ENCODE assay signal across 11 cellular contexts in genomic region chr10:6216916-6217315, GRCh38.
"Had no signal": no experiment of that assay in that cellular context is flagged by ENCODE, and none has a peak within 500 bp of the region (broad histone marks: within the 10 kb centered on the region; RNA-seq: fewer than 3 reads in every experiment).

No MANE protein-coding gene starts in this region.

- H3K4me3 ChIP-seq: lung, thoracic aorta had no signal

- H3K4me3 Mint-ChIP-seq: activated naive CD8-positive, alpha-beta T cell treated with anti-CD3 and anti-CD28 coated beads, Interleukin-2, amount 10 ng/mL, durations not matched to agents 7 days and 5 days; endodermal cell; naive thymus-derived CD4-positive, alpha-beta T cell; stimulated activated naive CD8-positive, alpha-beta T cell treated with anti-CD3 and anti-CD28 coated beads, Interleukin-15, amount 100 ng/mL, for 72 hours had no signal

- H3K9me3 ChIP-seq: thoracic aorta had no signal

- H3K27me3 Mint-ChIP-seq: activated naive CD8-positive, alpha-beta T cell treated with anti-CD3 and anti-CD28 coated beads, Interleukin-2, amount 10 ng/mL, durations not matched to agents 7 days and 5 days; naive thymus-derived CD4-positive, alpha-beta T cell; stimulated activated naive CD8-positive, alpha-beta T cell treated with anti-CD3 and anti-CD28 coated beads, Interleukin-15, amount 100 ng/mL, for 72 hours had no signal

- H3K27ac Mint-ChIP-seq: activated naive CD8-positive, alpha-beta T cell treated with anti-CD3 and anti-CD28 coated beads, Interleukin-2, amount 10 ng/mL, durations not matched to agents 7 days and 5 days; endodermal cell; stimulated activated naive CD8-positive, alpha-beta T cell treated with anti-CD3 and anti-CD28 coated beads, Interleukin-15, amount 100 ng/mL, for 72 hours had no signal

- DNase-seq: activated CD8-positive, alpha-beta memory T cell treated with anti-CD3 and anti-CD28 coated beads for 24 hours; activated gamma-delta T cell treated with Interleukin-2 at 50 U/mL for 16 hours; activated naive CD8-positive, alpha-beta T cell treated with anti-CD3 and anti-CD28 coated beads, Interleukin-2, amount 10 ng/mL, durations not matched to agents 7 days and 5 days; endodermal cell; naive thymus-derived CD4-positive, alpha-beta T cell; stimulated activated CD4-positive, alpha-beta T cell treated with anti-CD3 and anti-CD28 coated beads, Interleukin-4, amount 100 ng/mL, for 1 hour; stimulated activated CD8-positive, alpha-beta memory T cell treated with anti-CD3 and anti-CD28 coated beads, Interleukin-4, amount 100 ng/mL, for 48 hours; stimulated activated naive CD8-positive, alpha-beta T cell treated with anti-CD3 and anti-CD28 coated beads, Interleukin-15, amount 100 ng/mL, for 72 hours; T-helper 9 cell had no signal

- ATAC-seq: naive thymus-derived CD4-positive, alpha-beta T cell; stimulated activated naive CD8-positive, alpha-beta T cell treated with anti-CD3 and anti-CD28 coated beads, Interleukin-15, amount 100 ng/mL, for 72 hours had no signal

- H3K9me3 Mint-ChIP-seq: activated naive CD8-positive, alpha-beta T cell treated with anti-CD3 and anti-CD28 coated beads, Interleukin-2, amount 10 ng/mL, durations not matched to agents 7 days and 5 days; endodermal cell; stimulated activated naive CD8-positive, alpha-beta T cell treated with anti-CD3 and anti-CD28 coated beads, Interleukin-15, amount 100 ng/mL, for 72 hours had no signal
